8 cellular contexts compared by ENCODE assay signal in genomic region chr15:69031013-69032001, GRCh38. TPM values are rescaled to one million over a fixed set of nuclear protein-coding genes. Genes with fewer than 3 reads are reported as not detected.
DNase-seq lines count a peak whose midpoint lies in the region; ATAC-seq and TF ChIP-seq lines count a peak whose summit lies in the region.

No MANE protein-coding gene starts in this region.

- peak overlapping the region; percentile 30 to 61 (median 41) for H3K4me3 Mint-ChIP-seq in immature natural killer cell

- no peak for ATAC-seq in RWPE2 (ENCODE audit: low read depth)
- no peak for ATAC-seq in GM18870 (IDR thresholded peaks at IDR 0.05; ENCODE audit: unreplicated experiment)
- ATAC-seq in GM18873 (IDR thresholded peaks at IDR 0.05; ENCODE audit: low FRiP score, unreplicated experiment) = no peak

- H3K27ac Mint-ChIP-seq in immature natural killer cell = no peak overlapping the region

- in situ Hi-C loops in brain microvascular endothelial cell (cut with HindIII; ENCODE audit: low pct_ligation_motif_present, low sequenced_read_pairs) = no loop called here

- peak; percentile 36 for TF ChIP-seq CTCF in RWPE2 (IDR thresholded peaks at IDR 0.05; ENCODE audit: poor library complexity, severe bottlenecking)
- peak; percentile 78 for TF ChIP-seq CTCF in brain microvascular endothelial cell (IDR thresholded peaks at IDR 0.05; ENCODE audit: low read depth, low read length, missing control alignments)

- H3K9me3 Mint-ChIP-seq in immature natural killer cell = no peaks in the 10 kb centered on the region

- H3K36me3 ChIP-seq in RWPE2 (ENCODE audit: low read depth) (no peaks in the 10 kb centered on the region), brain microvascular endothelial cell (replicated peaks) (no peaks in the 10 kb centered on the region)

- no peaks in the 10 kb centered on the region for H3K27me3 ChIP-seq in RWPE2 (ENCODE audit: insufficient read depth, poor library complexity, severe bottlenecking)
- no peaks in the 10 kb centered on the region for H3K27me3 ChIP-seq in brain microvascular endothelial cell (replicated peaks)

- peaks cover 6 to 19% (median 9%) of the 10 kb centered on the region in 3 donors for H3K27me3 Mint-ChIP-seq in immature natural killer cell (ENCODE audit: low read depth in 3 of 3)

- H3K9me3 ChIP-seq in RWPE2 (ENCODE audit: severe bottlenecking) = no peaks in the 10 kb centered on the region

- H3K4me1 Mint-ChIP-seq in immature natural killer cell = peaks cover 4 to 6% of the 10 kb centered on the region in 2 donors

- H3K27ac ChIP-seq in RWPE2 (ENCODE audit: poor library complexity, severe bottlenecking) = no peak overlapping the region
- H3K27ac ChIP-seq in brain microvascular endothelial cell = no peak overlapping the region

- DNase-seq in NCI-H1694 treated with DMSO at 0.1 percent for 48 hours (lab: John Stamatoyannopoulos, UW) (peak; percentile 26), NCI-H1694 (lab: John Stamatoyannopoulos, UW) (no peak), RWPE2 (ENCODE audit: low spot score) (no peak), brain microvascular endothelial cell (peak; percentile 27), immature natural killer cell (no peak)
- peak in 3 of 4 experiments; percentile 2 to 21 (median 9) for DNase-seq in stimulated activated CD4-positive, alpha-beta T cell treated with anti-CD3 and anti-CD28 coated beads, Interleukin-1b, Interleukin-23, amount 100 ng/mL, for 24 hours (ENCODE audit: low read depth in 4 of 4, low spot score in 1 of 4)

- H3K4me3 ChIP-seq in RWPE2 (ENCODE audit: severe bottlenecking) (no peak overlapping the region), brain microvascular endothelial cell (ENCODE audit: low read depth, low read length) (peak overlapping the region; percentile 50)

- peaks cover 17% of the 10 kb centered on the region for H3K4me1 ChIP-seq in RWPE2 (ENCODE audit: insufficient read depth, poor library complexity, severe bottlenecking)

- H3K36me3 Mint-ChIP-seq in immature natural killer cell = no peaks in the 10 kb centered on the region

RNA-seq across cellular contexts. Expression of gene NOX5, which starts 16.8 kb away (rescaled TPM):
- polyA plus RNA-seq in immature natural killer cell = 1 to 10 TPM in 1 of 3 donors, not detected in 2; 1.1 TPM

Comparison
In these comparisons a context has a peak if more than half of its experiments do, and no peak if none do; other contexts are left out.
1. DNase-seq: peak in NCI-H1694 treated with DMSO at 0.1 percent for 48 hours (single experiment), brain microvascular endothelial cell (single experiment) and stimulated activated CD4-positive, alpha-beta T cell treated with anti-CD3 and anti-CD28 coated beads, Interleukin-1b, Interleukin-23, amount 100 ng/mL, for 24 hours (3 of 4); none in NCI-H1694 (single experiment), RWPE2 (single experiment) and immature natural killer cell (0 of 3).